8 cellular contexts compared by ENCODE assay signal in the genomic region with DNA sequence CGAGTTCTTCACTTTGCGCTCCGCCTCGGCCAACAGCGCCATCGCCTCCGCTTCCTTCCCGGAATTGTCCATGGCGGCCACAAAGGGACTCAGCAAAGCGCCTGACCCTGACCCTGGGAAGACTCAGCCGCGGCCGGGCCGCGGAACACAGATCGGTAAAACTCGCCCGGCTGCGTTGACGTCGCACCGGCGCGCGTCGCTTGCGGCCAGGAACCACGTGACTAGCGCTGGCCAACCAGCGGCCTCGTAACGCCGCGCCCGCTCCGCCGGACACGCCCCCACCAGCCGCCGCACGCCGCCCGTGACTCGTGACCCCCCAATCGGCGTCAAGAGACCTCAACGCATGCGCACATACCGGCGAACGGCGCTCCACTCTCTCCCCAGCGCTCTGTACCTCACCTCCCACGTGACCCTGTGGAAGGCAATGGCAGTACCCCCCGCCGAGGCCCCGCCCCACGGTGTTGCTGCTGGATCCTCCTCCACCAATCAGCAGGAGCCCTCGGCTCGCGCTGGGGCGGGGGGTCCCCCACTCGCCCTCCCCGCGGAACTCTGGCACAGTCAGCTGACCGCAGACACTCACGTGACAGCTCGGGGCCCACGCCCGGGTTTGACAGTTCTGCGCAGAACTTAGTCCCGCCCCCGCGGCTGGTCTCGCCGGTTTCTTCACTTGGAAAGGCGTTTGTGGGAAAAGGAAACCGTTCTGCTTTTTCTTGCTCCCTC. TPM values are rescaled to one million over a fixed set of nuclear protein-coding genes. Genes with fewer than 3 reads are reported as not detected.
DNase-seq lines count a peak whose midpoint lies in the region; ATAC-seq, FAIRE-seq and TF ChIP-seq lines count a peak whose summit lies in the region.

Gene NAPA, minus strand, starts transcription at position 195 of the 720 bp plus-strand sequence. Its CDS starts 123 bp downstream, at position 72.

- H3K36me3 Mint-ChIP-seq in endothelial cell (ENCODE audit: low read depth, unreplicated experiment) (peaks cover 10% of the 10 kb centered on the region), mesothelial cell of epicardium (no peaks in the 10 kb centered on the region)

- H3K4me1 ChIP-seq in OCI-LY7 (ENCODE audit: insufficient read depth, low read length, poor library complexity, severe bottlenecking): peaks cover 76% of the 10 kb centered on the region

- no peaks in the 10 kb centered on the region for H3K9me3 ChIP-seq in OCI-LY7 (ENCODE audit: low read length)

- H3K79me2 ChIP-seq in OCI-LY7 (ENCODE audit: insufficient read depth, low read depth, low read length): peaks cover 42% of the 10 kb centered on the region

- peak within 1 kb of the TSS; percentile 99 for H3K4me3 Mint-ChIP-seq in endothelial cell (ENCODE audit: unreplicated experiment)
- H3K4me3 Mint-ChIP-seq in mesothelial cell of epicardium: peak within 1 kb of the TSS; percentile 99

- no TSS peak for BruUV-seq in OCI-LY7 (replicated peaks; lab: Mats Ljungman, UMichigan)

- no peak for FAIRE-seq in D721Med (lab: Jason Lieb, UNC)

- CTCF ChIA-PET in OCI-LY7 (lab: Charles Lee; ENCODE audit: unreplicated experiment): no interaction called here

- H3K27ac ChIP-seq in OCI-LY7 (ENCODE audit: low read depth, low read length, poor library complexity, severe bottlenecking): peak within 1 kb of the TSS; percentile 85

- H3K4me3 ChIP-seq in OCI-LY7 (ENCODE audit: low read depth, low read length, poor library complexity, severe bottlenecking): peak within 1 kb of the TSS; percentile 82

- H4K20me1 ChIP-seq in OCI-LY7 (ENCODE audit: insufficient read depth, low read length): no peaks in the 10 kb centered on the region

- H2AFZ ChIP-seq in OCI-LY7 (ENCODE audit: low read length): peak within 1 kb of the TSS; percentile 50; the same call in 1 of the 2 replicates

- TF ChIP-seq CTCF in D721Med (IDR thresholded peaks at IDR 0.05; ENCODE audit: insufficient read depth, missing control alignments): no peak
- TF ChIP-seq CTCF in OCI-LY7 (conservative IDR thresholded peaks at IDR 0.05; ENCODE audit: low read length): no peak
- TF ChIP-seq CTCF in endothelial cell (IDR thresholded peaks at IDR 0.05; ENCODE audit: unreplicated experiment): peak; percentile 100
- TF ChIP-seq CTCF in mesothelial cell of epicardium (IDR thresholded peaks at IDR 0.05; ENCODE audit: unreplicated experiment): peak; percentile 100

- H3K36me3 ChIP-seq in OCI-LY7 (ENCODE audit: insufficient read depth, low read length): no peaks in the 10 kb centered on the region; the same call in 1 of the 2 replicates

- intact Hi-C loops in OCI-LY7 (cut with micrococcal nuclease; ENCODE audit: unreplicated experiment): loop anchor here (1.0 to 5.0 kb wide), 5 partner anchors 31 to 228 kb away; partner anchors contain the start of genes BICRA and KPTN

- peak within 1 kb of the TSS; percentile 99 for H3K4me2 ChIP-seq in OCI-LY7 (ENCODE audit: low read length)

- peak; percentile 79 for ATAC-seq in GM21526 (IDR thresholded peaks at IDR 0.05; ENCODE audit: low FRiP score, unreplicated experiment)

- H3K9me3 Mint-ChIP-seq in endothelial cell (ENCODE audit: unreplicated experiment) (no peaks in the 10 kb centered on the region), mesothelial cell of epicardium (no peaks in the 10 kb centered on the region)

- H3K4me1 Mint-ChIP-seq in endothelial cell (ENCODE audit: unreplicated experiment) (peaks cover 34% of the 10 kb centered on the region), mesothelial cell of epicardium (peaks cover 32% of the 10 kb centered on the region)

- H3K27me3 Mint-ChIP-seq in endothelial cell (ENCODE audit: unreplicated experiment): peaks cover 13% of the 10 kb centered on the region
- no peaks in the 10 kb centered on the region for H3K27me3 Mint-ChIP-seq in mesothelial cell of epicardium (ENCODE audit: low read depth)

- POLR2A ChIA-PET in OCI-LY7 (lab: Charles Lee): interaction anchor here (0.9 kb wide), 1 partner anchor 10 kb away, joined by 3 read pairs; no protein-coding TSS in a partner anchor

- DNase-seq in D721Med (ENCODE audit: insufficient read length, low spot score) (peak; percentile 92), HuH-7.5 (ENCODE audit: low spot score) (peak; percentile 98), OCI-LY7 (ENCODE audit: low spot score) (peak; percentile 100), activated T-cell treated with anti-CD3 and anti-CD28 coated beads for 1 hour (ENCODE audit: low read depth) (peak; percentile 100), endothelial cell (ENCODE audit: low spot score) (peak; percentile 100), mesothelial cell of epicardium (ENCODE audit: low spot score in 2 of 2, unreplicated experiment in 2 of 2) (peak; percentile 100)
- DNase-seq in stimulated activated CD8-positive, alpha-beta memory T cell treated with anti-CD3 and anti-CD28 coated beads, Interleukin-15, amount 100 ng/mL, for 48 hours (ENCODE audit: low read depth in 2 of 2): peak; percentile 100

- no peaks in the 10 kb centered on the region for H3K9me2 ChIP-seq in OCI-LY7 (ENCODE audit: insufficient read depth, low read length)

- H3K27ac Mint-ChIP-seq in endothelial cell (ENCODE audit: unreplicated experiment) (peak within 1 kb of the TSS; percentile 95), mesothelial cell of epicardium (peak within 1 kb of the TSS; percentile 99)

RNA-seq across cellular contexts. Expression of gene NAPA, which starts in this region (rescaled TPM):
- 54.7 and 71.4 TPM in 2 replicates for total RNA-seq in OCI-LY7 (2014; rRNA removed; shearing (Covaris generic))
- total RNA-seq in OCI-LY7 (2022): 56.5 and 63.1 TPM in 2 replicates
- 77.8 TPM for total RNA-seq in endothelial cell (ENCODE audit: unreplicated experiment)
- total RNA-seq in mesothelial cell of epicardium: 53.6 to 56.4 TPM (median 54.7 TPM) in 3 replicates

Comparison
In these comparisons a context has a peak if more than half of its experiments do, and no peak if none do; other contexts are left out.
1. Peak in every context shown above with its lines: DNase-seq, ATAC-seq, H3K4me3 ChIP-seq and H3K27ac ChIP-seq.
2. CTCF ChIP-seq: peak in endothelial cell (single experiment) and mesothelial cell of epicardium (single experiment); none in D721Med (single experiment) and OCI-LY7 (single experiment).